21 cellular contexts compared by ENCODE assay signal in the genomic region with DNA sequence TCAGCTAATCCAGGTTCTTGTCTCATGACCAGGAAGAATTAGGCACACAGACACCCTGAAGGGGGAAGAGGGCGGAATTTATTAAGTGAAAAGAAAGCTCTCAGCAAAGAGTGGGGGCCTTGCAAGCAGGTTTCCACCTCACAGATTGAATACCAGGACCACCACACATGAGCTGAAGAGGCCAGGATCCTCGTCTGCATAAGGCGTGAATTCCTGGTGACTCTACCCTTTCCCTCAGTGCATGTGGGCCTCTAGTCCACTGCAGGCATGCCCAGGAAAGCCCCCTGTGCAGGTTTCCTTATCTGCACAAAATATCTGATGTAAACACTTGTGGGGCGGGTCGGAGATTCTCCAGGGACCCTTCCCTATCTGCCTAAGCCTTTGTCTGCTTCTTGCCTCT.
DNase-seq lines count a peak whose midpoint lies in the region; ATAC-seq and TF ChIP-seq lines count a peak whose summit lies in the region.
"Had no signal": no experiment of that assay in that cellular context is flagged by ENCODE, and none has a peak within 500 bp of the region (broad histone marks: within the 10 kb centered on the region; RNA-seq: fewer than 3 reads in every experiment).

No MANE protein-coding gene starts in this region.

- no peak for DNase-seq in IMR-90
- DNase-seq in ecto neural progenitor cell (ENCODE audit: low spot score) = peak; percentile 48
- peak; percentile 63 for DNase-seq in islet precursor cell
- peak; percentile 42 for DNase-seq in neural progenitor cell (ENCODE audit: low spot score)
- no peak for DNase-seq in activated T-cell treated with anti-CD3 and anti-CD28 coated beads, Interleukin-2, amount 50 U/mL, for 48 hours
- no peak for DNase-seq in NCI-H146 (lab: John Stamatoyannopoulos, UW)
- DNase-seq in KG1 (lab: John Stamatoyannopoulos, UW) = no peak
- DNase-seq: 8988T; ACHN; AML-193; BE2C; CD4-positive, alpha-beta T cell; CD8-positive, alpha-beta memory T cell; DMS 273 treated with DMSO at 0.1 percent for 48 hours; DND-41; HFFc6 had no signal

- H3K27ac Mint-ChIP-seq in neural progenitor cell = no peak overlapping the region
- H3K27ac Mint-ChIP-seq: CD14-positive monocyte; CD4-positive, alpha-beta T cell; CD8-positive, alpha-beta memory T cell; GM23338; HFFc6 had no signal

- no peak overlapping the region for H4K5ac ChIP-seq in IMR-90 (ENCODE audit: low read depth, low read length)

- H3K23ac ChIP-seq in IMR-90 (ENCODE audit: low read depth, low read length) = no peak overlapping the region

- peaks cover 7% of the 10 kb centered on the region for H3K9me3 Mint-ChIP-seq in neural progenitor cell
- H3K9me3 Mint-ChIP-seq: CD4-positive, alpha-beta T cell had no signal

- H3K36me3 Mint-ChIP-seq in neural progenitor cell = no peaks in the 10 kb centered on the region
- H3K36me3 Mint-ChIP-seq: CD14-positive monocyte; CD8-positive, alpha-beta memory T cell had no signal

- in situ Hi-C loops in IMR-90 (cut with MboI; ENCODE audit: low sequenced_read_pairs) = no loop called here

- peak overlapping the region; percentile 79; the same call in 1 of the 3 replicates for H2BK15ac ChIP-seq in IMR-90 (ENCODE audit: low read depth, low read length)

- H3K4me2 ChIP-seq in IMR-90 (ENCODE audit: low read depth, low read length) (no peak overlapping the region), neural progenitor cell (peak overlapping the region; percentile 6)
- H3K4me2 ChIP-seq: A549; BLaER1 treated with 17β-estradiol and CSF1 and Interleukin-3, amounts not matched to agents 10 nM and 100 nM; GM23338 had no signal

- H3K9ac ChIP-seq in IMR-90 (ENCODE audit: low read depth, low read length) = no peak overlapping the region
- no peak overlapping the region for H3K9ac ChIP-seq in neural progenitor cell
- H3K9ac ChIP-seq: BLaER1 treated with 17β-estradiol and CSF1 and Interleukin-3, amounts not matched to agents 10 nM and 100 nM had no signal

- intact Hi-C loops in IMR-90 (cut with micrococcal nuclease) = no loop called here

- TF ChIP-seq RAD21 in IMR-90 (IDR thresholded peaks at IDR 0.05; ENCODE audit: low read length) = no peak

- no peak overlapping the region for H3K18ac ChIP-seq in IMR-90 (ENCODE audit: low read depth, low read length)

- H4K20me1 ChIP-seq in IMR-90 (ENCODE audit: insufficient read depth, low read length) (no peaks in the 10 kb centered on the region), neural progenitor cell (ENCODE audit: low read depth) (no peaks in the 10 kb centered on the region)
- H4K20me1 ChIP-seq: BLaER1 treated with 17β-estradiol and CSF1 and Interleukin-3, amounts not matched to agents 10 nM and 100 nM had no signal

- no peaks in the 10 kb centered on the region for H3K79me2 ChIP-seq in neural progenitor cell (ENCODE audit: low read depth)

- peak overlapping the region in 1 of 2 experiments; percentile 46; a peak in 1 of 4 replicates for H4K8ac ChIP-seq in IMR-90 (ENCODE audit: low read depth in 2 of 2, low read length in 2 of 2)

- POLR2A ChIA-PET in IMR-90 (lab: Charles Lee; ENCODE audit: unreplicated experiment) = no interaction called here

- dilution Hi-C loops in IMR-90 (cut with HindIII; ENCODE audit: low sequenced_read_pairs, unreplicated experiment) = no loop called here

- H3K27ac ChIP-seq in IMR-90 (ENCODE audit: insufficient read depth, low read length) = no peak overlapping the region
- H3K27ac ChIP-seq in neural progenitor cell = no peak overlapping the region
- H3K27ac ChIP-seq: A549; BLaER1 treated with 17β-estradiol and CSF1 and Interleukin-3, amounts not matched to agents 10 nM and 100 nM had no signal

- H3K9me1 ChIP-seq in IMR-90 (ENCODE audit: insufficient read depth, low read length) = peaks cover 10% of the 10 kb centered on the region

- peak overlapping the region; percentile 21; the same call in 1 of the 2 replicates for H4K91ac ChIP-seq in IMR-90 (ENCODE audit: insufficient read depth, low read depth, low read length)

- H3K4me3 Mint-ChIP-seq in neural progenitor cell = no peak overlapping the region
- H3K4me3 Mint-ChIP-seq: CD14-positive monocyte; CD4-positive, alpha-beta T cell; CD8-positive, alpha-beta memory T cell; GM23338; HFFc6 had no signal

- peak overlapping the region; percentile 86 for H2AK5ac ChIP-seq in IMR-90 (ENCODE audit: low read depth, low read length)

- no peak overlapping the region for H2AFZ ChIP-seq in IMR-90 (replicated peaks; ENCODE audit: low read length, poor library complexity)
- no peak overlapping the region for H2AFZ ChIP-seq in neural progenitor cell (replicated peaks)
- H2AFZ ChIP-seq: GM23338 had no signal

- TF ChIP-seq CTCF in IMR-90 (conservative IDR thresholded peaks at IDR 0.05; ENCODE audit: low read depth, low read length) (no peak), neural progenitor cell (IDR thresholded peaks at IDR 0.05) (no peak)

- H3K4me1 Mint-ChIP-seq in neural progenitor cell = no peaks in the 10 kb centered on the region
- H3K4me1 Mint-ChIP-seq: CD14-positive monocyte; CD8-positive, alpha-beta memory T cell had no signal

- H3K36me3 ChIP-seq in IMR-90 (ENCODE audit: control insufficient read depth, insufficient read depth, low read length) (no peaks in the 10 kb centered on the region), neural progenitor cell (no peaks in the 10 kb centered on the region)
- H3K36me3 ChIP-seq: BE2C; BLaER1 treated with 17β-estradiol and CSF1 and Interleukin-3, amounts not matched to agents 10 nM and 100 nM; HAP-1 had no signal

- H3K56ac ChIP-seq in IMR-90 (ENCODE audit: extremely low read depth, insufficient read depth, low read length) = no peak overlapping the region

- no peak for TF ChIP-seq POLR2A in IMR-90 (IDR thresholded peaks at IDR 0.05; ENCODE audit: low read depth, low read length)

- peak overlapping the region; percentile 81 for H2BK20ac ChIP-seq in IMR-90 (ENCODE audit: low read depth, low read length)

- H3K4me1 ChIP-seq in IMR-90 (ENCODE audit: control insufficient read depth, insufficient read depth, low read length) (peaks cover 6% of the 10 kb centered on the region), neural progenitor cell (peaks cover 16% of the 10 kb centered on the region)
- H3K4me1 ChIP-seq: A549; BE2C; BLaER1 treated with 17β-estradiol and CSF1 and Interleukin-3, amounts not matched to agents 10 nM and 100 nM; HAP-1 had no signal

- H2BK120ac ChIP-seq in IMR-90 (ENCODE audit: low read depth, low read length) = peak overlapping the region; percentile 52; the same call in 1 of the 2 replicates

- peak overlapping the region; percentile 33 for H3K4ac ChIP-seq in IMR-90 (ENCODE audit: low read depth, low read length)

- CTCF ChIA-PET in IMR-90 (lab: Yijun Ruan, JAX) = interaction anchor here (0.5 kb wide), 1 partner anchor 76 kb away, joined by 3 read pairs; no protein-coding TSS in a partner anchor

- H3K27me3 Mint-ChIP-seq in neural progenitor cell (ENCODE audit: insufficient read depth, low read depth) = peaks cover 2% of the 10 kb centered on the region
- H3K27me3 Mint-ChIP-seq: CD4-positive, alpha-beta T cell had no signal

- no TSS peak for BruUV-seq in IMR-90 (replicated peaks; lab: Mats Ljungman, UMichigan)

- H3K9me3 ChIP-seq in IMR-90 (ENCODE audit: control insufficient read depth, insufficient read depth, low read length) (no peaks in the 10 kb centered on the region), neural progenitor cell (ENCODE audit: low read depth) (no peaks in the 10 kb centered on the region)
- H3K9me3 ChIP-seq: A549, BE2C, HAP-1 had no signal

- WGBS in IMR-90 (ENCODE audit: extremely low coverage in 2 of 2, insufficient read length in 1 of 2), 2 experiments = no CpG with 5 or more reads among the region's 5 CpGs

- no peaks in the 10 kb centered on the region for H3K79me1 ChIP-seq in IMR-90 (ENCODE audit: low read depth in 1 of 2, low read length in 2 of 2)

- ATAC-seq in IMR-90 (ENCODE audit: low read depth) = no peak
- ATAC-seq: A549, GM23338 had no signal

- H3K14ac ChIP-seq in IMR-90 (replicated peaks; ENCODE audit: low read depth, low read length) = peak overlapping the region; percentile 25; the same call in 1 of the 2 replicates

- H2AK9ac ChIP-seq in IMR-90 (replicated peaks; ENCODE audit: low read depth, low read length, poor library complexity) = no peak overlapping the region

- H3K27me3 ChIP-seq in IMR-90 (ENCODE audit: control insufficient read depth, insufficient read depth, low read length) = no peaks in the 10 kb centered on the region
- no peaks in the 10 kb centered on the region for H3K27me3 ChIP-seq in neural progenitor cell
- H3K27me3 ChIP-seq: BE2C; BLaER1 treated with 17β-estradiol and CSF1 and Interleukin-3, amounts not matched to agents 10 nM and 100 nM had no signal

- H3K4me3 ChIP-seq in IMR-90 (ENCODE audit: insufficient read depth, low read depth, low read length) (no peak overlapping the region), neural progenitor cell (no peak overlapping the region)
- H3K4me3 ChIP-seq: A549; BLaER1 treated with 17β-estradiol and CSF1 and Interleukin-3, amounts not matched to agents 10 nM and 100 nM; GM23338; HAP-1 had no signal

- H3F3A ChIP-seq in neural progenitor cell (ENCODE audit: low read depth) = peaks cover 7% of the 10 kb centered on the region

- no peak overlapping the region for H2BK5ac ChIP-seq in IMR-90 (ENCODE audit: low read depth, low read length, poor library complexity, severe bottlenecking)

TF ChIP-seq in IMR-90, 13 proteins besides CTCF, POLR2A, EP300 and RAD21:
- TF ChIP-seq MAFK (IDR thresholded peaks at IDR 0.05; ENCODE audit: low read depth, low read length) (no peak), RFX5 (IDR thresholded peaks at IDR 0.05; ENCODE audit: low read depth, low read length) (no peak), FOS (IDR thresholded peaks at IDR 0.05; ENCODE audit: low read depth, low read length) (no peak), MAZ (IDR thresholded peaks at IDR 0.05; ENCODE audit: borderline replicate concordance, low read depth, low read length) (no peak), RCOR1 (IDR thresholded peaks at IDR 0.05; ENCODE audit: insufficient replicate concordance, low read length) (no peak), CHD1 (IDR thresholded peaks at IDR 0.05; ENCODE audit: low read depth, low read length) (no peak), BHLHE40 (IDR thresholded peaks at IDR 0.05; ENCODE audit: low read depth, low read length) (no peak), SMC3 (IDR thresholded peaks at IDR 0.05; ENCODE audit: low read depth, low read length) (no peak)
- TF ChIP-seq, protein P1, sequence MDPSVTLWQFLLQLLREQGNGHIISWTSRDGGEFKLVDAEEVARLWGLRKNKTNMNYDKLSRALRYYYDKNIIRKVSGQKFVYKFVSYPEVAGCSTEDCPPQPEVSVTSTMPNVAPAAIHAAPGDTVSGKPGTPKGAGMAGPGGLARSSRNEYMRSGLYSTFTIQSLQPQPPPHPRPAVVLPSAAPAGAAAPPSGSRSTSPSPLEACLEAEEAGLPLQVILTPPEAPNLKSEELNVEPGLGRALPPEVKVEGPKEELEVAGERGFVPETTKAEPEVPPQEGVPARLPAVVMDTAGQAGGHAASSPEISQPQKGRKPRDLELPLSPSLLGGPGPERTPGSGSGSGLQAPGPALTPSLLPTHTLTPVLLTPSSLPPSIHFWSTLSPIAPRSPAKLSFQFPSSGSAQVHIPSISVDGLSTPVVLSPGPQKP (IDR thresholded peaks at IDR 0.05; ENCODE audit: borderline replicate concordance, low read depth, low read length) = no peak

Comparison
In these comparisons a context has a peak if more than half of its experiments do, and no peak if none do; other contexts are left out.
1. DNase-seq: peak in ecto neural progenitor cell (single experiment), islet precursor cell (single experiment) and neural progenitor cell (single experiment); none in IMR-90 (single experiment), activated T-cell treated with anti-CD3 and anti-CD28 coated beads, Interleukin-2, amount 50 U/mL, for 48 hours (0 of 2), NCI-H146 (single experiment) and KG1 (single experiment).